ENCODE assay signal across 1 cellular context in genomic region chr3:14343338-14344112, GRCh38.
TF ChIP-seq lines count a peak whose summit lies in the region.

No MANE protein-coding gene starts in this region.

TF ChIP-seq in IMR-90, 13 proteins besides CTCF, POLR2A, EP300 and RAD21 (continued from another document):
- TF ChIP-seq FOS (IDR thresholded peaks at IDR 0.05; ENCODE audit: low read depth, low read length) (no peak), RCOR1 (IDR thresholded peaks at IDR 0.05; ENCODE audit: insufficient replicate concordance, low read length) (no peak), ELK1 (IDR thresholded peaks at IDR 0.05; ENCODE audit: borderline replicate concordance, low read depth, low read length) (no peak)
- TF ChIP-seq, protein P1, sequence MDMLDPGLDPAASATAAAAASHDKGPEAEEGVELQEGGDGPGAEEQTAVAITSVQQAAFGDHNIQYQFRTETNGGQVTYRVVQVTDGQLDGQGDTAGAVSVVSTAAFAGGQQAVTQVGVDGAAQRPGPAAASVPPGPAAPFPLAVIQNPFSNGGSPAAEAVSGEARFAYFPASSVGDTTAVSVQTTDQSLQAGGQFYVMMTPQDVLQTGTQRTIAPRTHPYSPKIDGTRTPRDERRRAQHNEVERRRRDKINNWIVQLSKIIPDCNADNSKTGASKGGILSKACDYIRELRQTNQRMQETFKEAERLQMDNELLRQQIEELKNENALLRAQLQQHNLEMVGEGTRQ (IDR thresholded peaks at IDR 0.05; ENCODE audit: low read depth, low read length) = no peak
